11 cellular contexts compared by ENCODE assay signal in the genomic region with DNA sequence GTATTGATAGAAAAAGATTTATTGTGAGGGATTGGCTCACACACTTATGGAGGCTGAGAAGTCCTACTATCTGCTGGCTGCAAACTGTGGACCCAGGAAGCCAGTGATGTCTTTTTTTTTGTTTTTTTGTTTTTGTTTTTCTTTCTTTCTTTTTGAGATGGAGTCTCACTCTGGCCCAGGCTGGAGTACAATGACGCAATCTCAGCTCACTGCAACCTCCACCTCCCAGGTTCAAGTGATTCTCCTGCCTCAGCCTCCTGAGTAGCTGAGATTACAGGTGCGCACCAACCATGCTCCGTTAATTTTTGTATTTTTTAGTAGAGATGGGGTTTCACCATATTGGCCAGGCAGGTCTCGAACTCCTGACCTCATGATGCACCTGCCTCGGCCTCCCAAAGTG. TPM values are rescaled to one million over a fixed set of nuclear protein-coding genes. Genes with fewer than 3 reads are reported as not detected.
"Had no signal": no experiment of that assay in that cellular context is flagged by ENCODE, and none has a peak within 500 bp of the region (broad histone marks: within the 10 kb centered on the region; RNA-seq: fewer than 3 reads in every experiment).

No MANE protein-coding gene starts in this region.

RNA-seq across cellular contexts. Expression of gene COMP, which starts 20.5 kb away (rescaled TPM):
- total RNA-seq: activated naive CD4-positive, alpha-beta T cell treated with anti-CD3 and anti-CD28 coated beads for 36 hours; activated naive CD4-positive, alpha-beta T cell treated with anti-CD3 and anti-CD28 coated beads, Interleukin-2, amount 50 U/mL, for 72 hours; activated naive CD8-positive, alpha-beta T cell treated with anti-CD3 and anti-CD28 coated beads for 36 hours; activated naive CD8-positive, alpha-beta T cell treated with anti-CD3 and anti-CD28 coated beads, Interleukin-2, amount 10 ng/mL, durations not matched to agents 7 days and 5 days; activated T-cell treated with anti-CD3 and anti-CD28 coated beads, Interleukin-2, amount 50 U/mL, for 4 hours; activated T-cell treated with anti-CD3 and anti-CD28 coated beads, Interleukin-2, amount 50 U/mL, for 72 hours; activated T-helper 1 cell treated with anti-CD3 and anti-CD28 coated beads, Interleukin-12 subunit alpha, Interleukin-12 subunit beta, Interleukin-2, Interleukin-4 antibody, amounts not matched to agents 30 ng/mL and 10 ng/mL and 1 ng/mL, durations not matched to agents 14 hours and 24 hours and 36 hours; activated T-helper 17 cell treated with anti-CD3 and anti-CD28 coated beads, Interleukin-2, amount 50 U/mL, for 72 hours; activated T-helper 2 cell treated with anti-CD3 and anti-CD28 coated beads, Interferon-gamma antibody, Interleukin-2, Interleukin-4, amounts not matched to agents 10 μg/mL and 5 μg/mL and 100 μg/mL, durations not matched to agents 14 hours and 24 hours and 36 hours; bronchial epithelial cell; cerebellum had no signal
